ENCODE assay signal across 15 cellular contexts in the genomic region with DNA sequence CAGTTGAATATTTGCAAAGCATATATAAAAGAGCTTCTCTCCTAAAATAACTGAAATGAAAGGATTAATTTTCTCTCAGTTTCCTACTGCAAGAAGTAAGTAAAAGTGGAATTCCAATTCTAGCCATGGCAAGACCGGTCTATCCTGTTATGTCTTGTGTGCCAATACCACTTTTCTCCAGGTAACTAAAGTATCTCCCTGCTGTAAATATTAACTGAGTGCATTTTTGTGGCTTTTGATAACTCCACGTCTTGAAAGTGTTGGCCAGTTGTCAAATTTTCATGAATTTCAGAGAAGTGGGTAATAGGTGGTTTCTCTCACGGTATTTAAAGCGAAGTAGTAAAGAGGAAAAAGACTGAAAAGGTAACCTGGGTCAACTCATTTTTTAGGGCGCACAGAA.
DNase-seq lines count a peak whose midpoint lies in the region; ATAC-seq and TF ChIP-seq lines count a peak whose summit lies in the region.
"Had no signal": no experiment of that assay in that cellular context is flagged by ENCODE, and none has a peak within 500 bp of the region (broad histone marks: within the 10 kb centered on the region; RNA-seq: fewer than 3 reads in every experiment).

No MANE protein-coding gene starts in this region.

- no peak overlapping the region for H3K9ac ChIP-seq in trophoblast cell (ENCODE audit: low read length)

- TF ChIP-seq CTCF in Calu3 (IDR thresholded peaks at IDR 0.05; ENCODE audit: unreplicated experiment) (no peak), foreskin keratinocyte (conservative IDR thresholded peaks at IDR 0.05) (no peak), right lobe of liver (IDR thresholded peaks at IDR 0.05) (no peak)

- H3K27me3 Mint-ChIP-seq in Calu3 (ENCODE audit: unreplicated experiment): no peaks in the 10 kb centered on the region
- H3K27me3 Mint-ChIP-seq: stimulated activated naive B cell treated with anti-CD40 and anti-IgM and Interleukin-4, amounts not matched to agents 10 μg/mL and 1 μg/mL and 100 μg/mL, for 72 hours had no signal

- H3K4ac ChIP-seq in trophoblast cell (ENCODE audit: low read depth, low read length): peak overlapping the region; percentile 52

- H4K12ac ChIP-seq in trophoblast cell (ENCODE audit: low read depth, low read length): no peak overlapping the region

- H2BK12ac ChIP-seq in trophoblast cell (ENCODE audit: low read length): peak overlapping the region; percentile 84

- H3K27me3 ChIP-seq in foreskin keratinocyte: no peaks in the 10 kb centered on the region
- no peaks in the 10 kb centered on the region for H3K27me3 ChIP-seq in trophoblast cell (ENCODE audit: insufficient read depth, low read length)
- H3K27me3 ChIP-seq in right lobe of liver: no peaks in the 10 kb centered on the region
- H3K27me3 ChIP-seq: neutrophil had no signal

- H3K79me1 ChIP-seq in trophoblast cell (ENCODE audit: low read length): peaks cover 7% of the 10 kb centered on the region

- H3K4me2 ChIP-seq in trophoblast cell (ENCODE audit: low read length): peak overlapping the region; percentile 17

- WGBS in trophoblast cell (ENCODE audit: extremely low coverage, insufficient coverage, insufficient read length): no CpG with 5 or more reads among the region's 5 CpGs
- 48% methylated on average over 5 of the region's 5 CpGs for WGBS in right lobe of liver (ENCODE audit: insufficient coverage, low coverage, low lambda C conversion rate, missing lambda C conversion rate)

- H2BK120ac ChIP-seq in trophoblast cell (ENCODE audit: insufficient read depth, low read length, poor library complexity): peak overlapping the region; percentile 91

- peaks cover 60% of the 10 kb centered on the region for H3K4me1 ChIP-seq in foreskin keratinocyte
- H3K4me1 ChIP-seq in trophoblast cell (ENCODE audit: control insufficient read depth in 1 of 2, insufficient read depth in 2 of 2, low read length in 2 of 2): peaks cover 14 to 23% of the 10 kb centered on the region in 2 experiments
- H3K4me1 ChIP-seq in right lobe of liver: no peaks in the 10 kb centered on the region

- intact Hi-C loops in Calu3 (cut with micrococcal nuclease; ENCODE audit: unreplicated experiment): loop anchor here (2.0 to 5.0 kb wide), 2 partner anchors 15 to 38 kb away; no protein-coding TSS in a partner anchor
- intact Hi-C loops in right lobe of liver (cut with DNase I): no loop called here
- intact Hi-C loops in posterior cingulate gyrus (cut with DNase I): no loop called here

- peak overlapping the region; percentile 76 for H4K91ac ChIP-seq in trophoblast cell (ENCODE audit: low read depth, low read length)

- H2BK5ac ChIP-seq in trophoblast cell (ENCODE audit: low read depth, low read length, poor library complexity): peak overlapping the region; percentile 87

- H3K9me3 Mint-ChIP-seq in Calu3 (ENCODE audit: low read depth, unreplicated experiment): no peaks in the 10 kb centered on the region
- H3K9me3 Mint-ChIP-seq: stimulated activated naive B cell treated with anti-CD40 and anti-IgM and Interleukin-4, amounts not matched to agents 10 μg/mL and 1 μg/mL and 100 μg/mL, for 72 hours had no signal

- no peak overlapping the region for H2AK5ac ChIP-seq in trophoblast cell (ENCODE audit: low read length)

- H3K4me3 Mint-ChIP-seq in Calu3 (ENCODE audit: low read depth, unreplicated experiment): peak overlapping the region; percentile 61
- H3K4me3 Mint-ChIP-seq: stimulated activated naive B cell treated with anti-CD40 and anti-IgM and Interleukin-4, amounts not matched to agents 10 μg/mL and 1 μg/mL and 100 μg/mL, for 72 hours had no signal

- H3K79me2 ChIP-seq in trophoblast cell (ENCODE audit: control insufficient read depth, insufficient read depth, low read length, poor library complexity): no peaks in the 10 kb centered on the region

- peak overlapping the region; percentile 71 for H4K8ac ChIP-seq in trophoblast cell (ENCODE audit: low read depth, low read length)

- BruUV-seq in Calu3 (replicated peaks; lab: Mats Ljungman, UMichigan): no TSS peak

- H3K36me3 Mint-ChIP-seq in Calu3 (ENCODE audit: insufficient read depth, unreplicated experiment): peaks cover 43% of the 10 kb centered on the region

- H3K36me3 ChIP-seq in trophoblast cell (ENCODE audit: control insufficient read depth in 1 of 2, insufficient read depth in 2 of 2, low read length in 2 of 2) (peaks cover 0 to 1% of the 10 kb centered on the region in 2 experiments), right lobe of liver (no peaks in the 10 kb centered on the region)
- H3K36me3 ChIP-seq: neutrophil had no signal

- H3K4me3 ChIP-seq in trophoblast cell (ENCODE audit: low read depth, low read length) (no peak overlapping the region), right lobe of liver (no peak overlapping the region)

- no peak overlapping the region for H3K14ac ChIP-seq in trophoblast cell (ENCODE audit: low read length)

- DNase-seq in Calu3 (peak; percentile 70), M059J (ENCODE audit: low read depth) (peak; percentile 58), foreskin keratinocyte (peak; percentile 83 to 94), trophoblast cell (peak; percentile 82 to 93), right lobe of liver (no peak), cerebellar cortex (ENCODE audit: low spot score) (no peak), posterior cingulate gyrus (no peak)
- DNase-seq: activated CD4-positive, alpha-beta T cell treated with anti-CD3 and anti-CD28 coated beads, Interleukin-2, amount 50 U/mL, for 4 hours; activated T-cell treated with anti-CD3 and anti-CD28 coated beads, Interleukin-2, amount 50 U/mL, for 48 hours; AML-193; NCI-H1436 treated with DMSO at 0.1 percent for 48 hours; NCI-H510A treated with DMSO at 0.1 percent for 48 hours; stimulated activated naive B cell treated with anti-CD40 and anti-IgM and Interleukin-4, amounts not matched to agents 10 μg/mL and 1 μg/mL and 100 μg/mL, for 72 hours had no signal

- H3K9me3 ChIP-seq in trophoblast cell (ENCODE audit: insufficient read depth, low read depth, low read length) (peaks cover 1% of the 10 kb centered on the region), right lobe of liver (no peaks in the 10 kb centered on the region)
- H3K9me3 ChIP-seq: neutrophil had no signal

- no peak for TF ChIP-seq POLR2A in right lobe of liver (IDR thresholded peaks at IDR 0.05)

- CTCF ChIA-PET in Calu3 (lab: Charles Lee): interaction anchor here (0.6 kb wide), 1 partner anchor 52 kb away, joined by 3 read pairs; no protein-coding TSS in a partner anchor

- H2AFZ ChIP-seq in trophoblast cell (ENCODE audit: insufficient read depth, low read length, poor library complexity): peak overlapping the region; percentile 35

- ATAC-seq in foreskin keratinocyte: peak; percentile 58
- no peak for ATAC-seq in right lobe of liver
- no peak for ATAC-seq in HG02981 (IDR thresholded peaks at IDR 0.05; ENCODE audit: unreplicated experiment)
- ATAC-seq: stimulated activated naive B cell treated with anti-CD40 and anti-IgM and Interleukin-4, amounts not matched to agents 10 μg/mL and 1 μg/mL and 100 μg/mL, for 72 hours had no signal

- peaks cover 90% of the 10 kb centered on the region for H3K4me1 Mint-ChIP-seq in Calu3 (ENCODE audit: low read depth, unreplicated experiment)

- peak overlapping the region; percentile 95 for H3K27ac Mint-ChIP-seq in Calu3 (ENCODE audit: unreplicated experiment)
- H3K27ac Mint-ChIP-seq: stimulated activated naive B cell treated with anti-CD40 and anti-IgM and Interleukin-4, amounts not matched to agents 10 μg/mL and 1 μg/mL and 100 μg/mL, for 72 hours had no signal

- no peak overlapping the region for H3K23ac ChIP-seq in trophoblast cell (ENCODE audit: low read length)

- H3K18ac ChIP-seq in trophoblast cell (ENCODE audit: low read length): peak overlapping the region; percentile 86

- H3K27ac ChIP-seq in foreskin keratinocyte (peak overlapping the region; percentile 83), trophoblast cell (ENCODE audit: low read depth, low read length) (peak overlapping the region; percentile 65), right lobe of liver (no peak overlapping the region)
- H3K27ac ChIP-seq: neutrophil had no signal

Comparison
In these comparisons a context has a peak if more than half of its experiments do, and no peak if none do; other contexts are left out.
1. DNase-seq: peak in Calu3 (single experiment), M059J (single experiment), foreskin keratinocyte (2 of 2) and trophoblast cell (2 of 2); none in right lobe of liver (0 of 3), cerebellar cortex (single experiment) and posterior cingulate gyrus (0 of 10).
2. H3K27ac ChIP-seq: peak in foreskin keratinocyte (single experiment) and trophoblast cell (single experiment); none in right lobe of liver (0 of 3).